ENCODE assay signal across 1 cellular context in the genomic region with DNA sequence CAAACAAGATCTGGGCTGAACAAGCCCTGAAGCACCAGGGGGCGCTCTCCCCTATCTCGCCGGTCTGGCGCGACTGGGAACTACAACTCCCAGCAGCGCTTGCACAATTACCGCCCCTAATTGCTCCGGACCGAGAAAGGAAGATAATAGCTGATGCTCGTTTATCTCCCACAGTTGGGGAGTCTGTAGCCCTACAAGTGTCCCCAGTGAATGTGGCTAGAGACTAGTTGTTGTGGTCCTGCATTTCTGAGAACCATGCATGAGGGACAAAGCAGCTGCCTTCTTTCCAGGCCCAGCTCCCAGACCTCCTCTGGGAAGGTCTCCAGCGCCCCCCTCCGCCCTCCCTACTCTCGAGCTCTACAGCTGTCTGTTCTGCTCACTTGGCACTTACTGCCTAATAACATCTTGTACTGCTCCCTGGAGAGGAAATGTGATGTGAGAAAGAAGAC.
TF ChIP-seq lines count a peak whose summit lies in the region.

No MANE protein-coding gene starts in this region.

TF ChIP-seq in K562, 482 proteins besides CTCF, POLR2A, EP300 and RAD21 (continued from another document and continues in another):
- TF ChIP-seq, protein P1, sequence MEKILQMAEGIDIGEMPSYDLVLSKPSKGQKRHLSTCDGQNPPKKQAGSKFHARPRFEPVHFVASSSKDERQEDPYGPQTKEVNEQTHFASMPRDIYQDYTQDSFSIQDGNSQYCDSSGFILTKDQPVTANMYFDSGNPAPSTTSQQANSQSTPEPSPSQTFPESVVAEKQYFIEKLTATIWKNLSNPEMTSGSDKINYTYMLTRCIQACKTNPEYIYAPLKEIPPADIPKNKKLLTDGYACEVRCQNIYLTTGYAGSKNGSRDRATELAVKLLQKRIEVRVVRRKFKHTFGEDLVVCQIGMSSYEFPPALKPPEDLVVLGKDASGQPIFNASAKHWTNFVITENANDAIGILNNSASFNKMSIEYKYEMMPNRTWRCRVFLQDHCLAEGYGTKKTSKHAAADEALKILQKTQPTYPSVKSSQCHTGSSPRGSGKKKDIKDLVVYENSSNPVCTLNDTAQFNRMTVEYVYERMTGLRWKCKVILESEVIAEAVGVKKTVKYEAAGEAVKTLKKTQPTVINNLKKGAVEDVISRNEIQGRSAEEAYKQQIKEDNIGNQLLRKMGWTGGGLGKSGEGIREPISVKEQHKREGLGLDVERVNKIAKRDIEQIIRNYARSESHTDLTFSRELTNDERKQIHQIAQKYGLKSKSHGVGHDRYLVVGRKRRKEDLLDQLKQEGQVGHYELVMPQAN (IDR thresholded peaks at IDR 0.05; ENCODE audit: borderline replicate concordance) = no peak
- TF ChIP-seq MAFF (IDR thresholded peaks at IDR 0.05; ENCODE audit: low read length) (peak; percentile 10; the same call in 1 of the 2 replicates), TEAD2 (tag; IDR thresholded peaks at IDR 0.05) (no peak), ZNF644 (tag; IDR thresholded peaks at IDR 0.05; ENCODE audit: low read depth) (no peak), KLF1 (tag; IDR thresholded peaks at IDR 0.05) (peak; percentile 67; the same call in 1 of the 2 replicates), CEBPZ (IDR thresholded peaks at IDR 0.05; ENCODE audit: borderline replicate concordance, low read depth, low read length) (no peak), HNRNPLL (IDR thresholded peaks at IDR 0.05; ENCODE audit: low read depth, low read length, poor library complexity, severe bottlenecking) (no peak), SNRNP70 (optimal IDR thresholded peaks at IDR 0.05; ENCODE audit: low read depth, low read length) (no peak), ZEB2 (IDR thresholded peaks at IDR 0.05) (no peak; the same call in 1 of the 2 replicates), ZNF23 (CRISPR knock-in tag; IDR thresholded peaks at IDR 0.05) (no peak), TFAP4 (CRISPR knock-in tag; IDR thresholded peaks at IDR 0.05; ENCODE audit: borderline replicate concordance) (peak; percentile 88), NFXL1 (CRISPR knock-in tag; IDR thresholded peaks at IDR 0.05) (no peak), ZNF280B (CRISPR knock-in tag; IDR thresholded peaks at IDR 0.05) (no peak), ZNF778 (CRISPR knock-in tag; IDR thresholded peaks at IDR 0.05) (no peak), KLF6 (CRISPR knock-in tag; IDR thresholded peaks at IDR 0.05; ENCODE audit: borderline replicate concordance) (no peak), HBP1 (CRISPR knock-in tag; IDR thresholded peaks at IDR 0.05) (no peak), ILF3 (IDR thresholded peaks at IDR 0.05; ENCODE audit: borderline replicate concordance) (no peak), ZNF324 (CRISPR knock-in tag; IDR thresholded peaks at IDR 0.05) (no peak), COPS2 (conservative IDR thresholded peaks at IDR 0.05) (no peak), ZNF436 (CRISPR knock-in tag; IDR thresholded peaks at IDR 0.05) (no peak), E2F6 (IDR thresholded peaks at IDR 0.05; ENCODE audit: borderline replicate concordance in 1 of 2, extremely low read depth in 1 of 2, insufficient read depth in 1 of 2, insufficient read length in 1 of 2, low read depth in 1 of 2, low read length in 1 of 2, poor library complexity in 1 of 2, severe bottlenecking in 1 of 2) (no peak), ZNF224 (CRISPR knock-in tag; IDR thresholded peaks at IDR 0.05) (no peak), NR4A1 (CRISPR knock-in tag; IDR thresholded peaks at IDR 0.05) (no peak), NR4A1 (tag; IDR thresholded peaks at IDR 0.05) (peak; percentile 30; the same call in 1 of the 2 replicates), RBM14 (IDR thresholded peaks at IDR 0.05; ENCODE audit: borderline replicate concordance, insufficient read depth, low read depth, low read length) (no peak), SNIP1 (IDR thresholded peaks at IDR 0.05; ENCODE audit: low read depth) (no peak), MXI1 (IDR thresholded peaks at IDR 0.05; ENCODE audit: low read depth, low read length) (no peak), THRAP3 (IDR thresholded peaks at IDR 0.05; ENCODE audit: borderline replicate concordance) (no peak), SAP30 (IDR thresholded peaks at IDR 0.05; ENCODE audit: borderline replicate concordance, insufficient read depth, low read depth, low read length, poor library complexity, severe bottlenecking) (no peak), HLTF (IDR thresholded peaks at IDR 0.05) (no peak), ZNF232 (CRISPR knock-in tag; IDR thresholded peaks at IDR 0.05) (no peak), NCOR1 (IDR thresholded peaks at IDR 0.05) (no peak), RBBP5 (IDR thresholded peaks at IDR 0.05; ENCODE audit: borderline replicate concordance, insufficient read depth, low read length, poor library complexity, severe bottlenecking) (no peak), CHD2 (IDR thresholded peaks at IDR 0.05; ENCODE audit: low read depth, low read length) (peak; percentile 56; the same call in 1 of the 2 replicates), SRF (CRISPR knock-in tag; IDR thresholded peaks at IDR 0.05) (no peak), ZNF77 (CRISPR knock-in tag; IDR thresholded peaks at IDR 0.05) (no peak), ZNF766 (CRISPR knock-in tag; conservative IDR thresholded peaks at IDR 0.05) (peak; percentile 73), DLX4 (CRISPR knock-in tag; IDR thresholded peaks at IDR 0.05) (no peak), GTF2E2 (tag; IDR thresholded peaks at IDR 0.05) (no peak), ZNF12 (CRISPR knock-in tag; IDR thresholded peaks at IDR 0.05) (no peak), ZNF740 (CRISPR knock-in tag; IDR thresholded peaks at IDR 0.05) (no peak), ZNF740 (tag; IDR thresholded peaks at IDR 0.05) (no peak), CSDE1 (IDR thresholded peaks at IDR 0.05) (no peak)
- TF ChIP-seq, protein P2, sequence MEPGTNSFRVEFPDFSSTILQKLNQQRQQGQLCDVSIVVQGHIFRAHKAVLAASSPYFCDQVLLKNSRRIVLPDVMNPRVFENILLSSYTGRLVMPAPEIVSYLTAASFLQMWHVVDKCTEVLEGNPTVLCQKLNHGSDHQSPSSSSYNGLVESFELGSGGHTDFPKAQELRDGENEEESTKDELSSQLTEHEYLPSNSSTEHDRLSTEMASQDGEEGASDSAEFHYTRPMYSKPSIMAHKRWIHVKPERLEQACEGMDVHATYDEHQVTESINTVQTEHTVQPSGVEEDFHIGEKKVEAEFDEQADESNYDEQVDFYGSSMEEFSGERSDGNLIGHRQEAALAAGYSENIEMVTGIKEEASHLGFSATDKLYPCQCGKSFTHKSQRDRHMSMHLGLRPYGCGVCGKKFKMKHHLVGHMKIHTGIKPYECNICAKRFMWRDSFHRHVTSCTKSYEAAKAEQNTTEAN (CRISPR knock-in tag; IDR thresholded peaks at IDR 0.05) = no peak
- TF ChIP-seq, protein P3, sequence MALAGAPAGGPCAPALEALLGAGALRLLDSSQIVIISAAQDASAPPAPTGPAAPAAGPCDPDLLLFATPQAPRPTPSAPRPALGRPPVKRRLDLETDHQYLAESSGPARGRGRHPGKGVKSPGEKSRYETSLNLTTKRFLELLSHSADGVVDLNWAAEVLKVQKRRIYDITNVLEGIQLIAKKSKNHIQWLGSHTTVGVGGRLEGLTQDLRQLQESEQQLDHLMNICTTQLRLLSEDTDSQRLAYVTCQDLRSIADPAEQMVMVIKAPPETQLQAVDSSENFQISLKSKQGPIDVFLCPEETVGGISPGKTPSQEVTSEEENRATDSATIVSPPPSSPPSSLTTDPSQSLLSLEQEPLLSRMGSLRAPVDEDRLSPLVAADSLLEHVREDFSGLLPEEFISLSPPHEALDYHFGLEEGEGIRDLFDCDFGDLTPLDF (CRISPR knock-in tag; IDR thresholded peaks at IDR 0.05) = no peak
- TF ChIP-seq, protein P4, sequence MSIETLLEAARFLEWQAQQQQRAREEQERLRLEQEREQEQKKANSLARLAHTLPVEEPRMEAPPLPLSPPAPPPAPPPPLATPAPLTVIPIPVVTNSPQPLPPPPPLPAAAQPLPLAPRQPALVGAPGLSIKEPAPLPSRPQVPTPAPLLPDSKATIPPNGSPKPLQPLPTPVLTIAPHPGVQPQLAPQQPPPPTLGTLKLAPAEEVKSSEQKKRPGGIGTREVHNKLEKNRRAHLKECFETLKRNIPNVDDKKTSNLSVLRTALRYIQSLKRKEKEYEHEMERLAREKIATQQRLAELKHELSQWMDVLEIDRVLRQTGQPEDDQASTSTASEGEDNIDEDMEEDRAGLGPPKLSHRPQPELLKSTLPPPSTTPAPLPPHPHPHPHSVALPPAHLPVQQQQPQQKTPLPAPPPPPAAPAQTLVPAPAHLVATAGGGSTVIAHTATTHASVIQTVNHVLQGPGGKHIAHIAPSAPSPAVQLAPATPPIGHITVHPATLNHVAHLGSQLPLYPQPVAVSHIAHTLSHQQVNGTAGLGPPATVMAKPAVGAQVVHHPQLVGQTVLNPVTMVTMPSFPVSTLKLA (conservative IDR thresholded peaks at IDR 0.05) = no peak; a peak in 1 of 4 replicates
- TF ChIP-seq, protein P5, sequence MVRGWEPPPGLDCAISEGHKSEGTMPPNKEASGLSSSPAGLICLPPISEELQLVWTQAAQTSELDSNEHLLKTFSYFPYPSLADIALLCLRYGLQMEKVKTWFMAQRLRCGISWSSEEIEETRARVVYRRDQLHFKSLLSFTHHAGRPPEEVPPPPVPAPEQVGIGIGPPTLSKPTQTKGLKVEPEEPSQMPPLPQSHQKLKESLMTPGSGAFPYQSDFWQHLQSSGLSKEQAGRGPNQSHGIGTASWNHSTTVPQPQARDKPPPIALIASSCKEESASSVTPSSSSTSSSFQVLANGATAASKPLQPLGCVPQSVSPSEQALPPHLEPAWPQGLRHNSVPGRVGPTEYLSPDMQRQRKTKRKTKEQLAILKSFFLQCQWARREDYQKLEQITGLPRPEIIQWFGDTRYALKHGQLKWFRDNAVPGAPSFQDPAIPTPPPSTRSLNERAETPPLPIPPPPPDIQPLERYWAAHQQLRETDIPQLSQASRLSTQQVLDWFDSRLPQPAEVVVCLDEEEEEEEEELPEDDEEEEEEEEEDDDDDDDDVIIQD (CRISPR knock-in tag; IDR thresholded peaks at IDR 0.05) = no peak
